Comparison of ENCODE assay signal across 8 cellular contexts in the genomic region with DNA sequence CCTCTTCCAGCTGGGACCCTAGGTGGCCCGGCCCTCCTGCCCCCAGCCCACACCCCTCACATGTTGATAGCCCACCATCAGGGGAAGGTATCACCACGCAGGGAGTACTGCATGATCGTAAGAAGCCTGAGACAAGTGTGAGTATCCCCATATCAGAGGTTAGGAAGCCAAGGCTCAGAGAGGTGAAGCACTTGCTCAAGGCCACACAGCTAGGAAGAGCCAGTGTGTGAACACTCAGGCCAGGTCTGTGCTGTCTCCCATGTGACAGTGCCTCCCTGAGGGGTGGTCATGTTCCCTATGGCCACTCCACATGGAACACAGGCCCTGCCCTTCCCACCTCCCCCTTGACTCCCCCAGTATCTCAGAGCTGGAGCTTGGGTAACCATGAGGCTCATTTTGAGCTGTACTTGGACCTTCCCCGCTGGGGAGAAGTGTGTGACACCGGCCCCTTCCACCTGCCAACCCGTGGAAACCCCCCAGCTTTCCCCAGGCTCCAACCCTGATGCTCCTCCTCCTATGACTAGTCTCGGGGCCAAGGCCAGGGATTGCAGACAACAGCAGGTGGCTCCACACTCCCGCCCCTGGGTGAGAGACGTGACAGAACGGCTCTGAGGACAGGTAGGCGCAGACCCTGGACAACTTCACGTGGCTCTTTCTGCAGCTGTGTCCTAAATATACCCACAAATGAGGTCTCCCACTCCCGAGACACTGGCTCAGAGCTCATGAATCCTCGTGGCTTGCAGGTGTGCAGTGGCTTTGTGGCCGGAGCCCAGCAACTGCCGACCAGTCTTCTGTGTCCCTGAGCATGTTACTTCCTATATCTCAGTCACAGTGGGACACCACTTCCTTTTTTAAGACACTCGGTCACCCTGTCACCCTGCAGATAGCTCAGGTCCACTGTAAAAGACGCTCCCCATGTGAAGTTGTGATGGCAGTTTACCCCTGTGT. TPM values are rescaled to one million over a fixed set of nuclear protein-coding genes. Genes with fewer than 3 reads are reported as not detected.
DNase-seq lines count a peak whose midpoint lies in the region; ATAC-seq and TF ChIP-seq lines count a peak whose summit lies in the region.

No MANE protein-coding gene starts in this region.

- H3K79me2 ChIP-seq in DOHH2 (ENCODE audit: control insufficient read depth, low read length) (no peaks in the 10 kb centered on the region), neural cell (replicated peaks; ENCODE audit: insufficient read depth, low read length) (no peaks in the 10 kb centered on the region)

- H3K27ac ChIP-seq in DOHH2 (ENCODE audit: low read depth, low read length): peak overlapping the region; percentile 90
- H3K27ac ChIP-seq in neural cell (ENCODE audit: low read length): no peak overlapping the region

- peak; percentile 37 to 47 for DNase-seq in activated CD4-positive, alpha-beta T cell treated with anti-CD3 and anti-CD28 coated beads, Interleukin-2, amount 50 U/mL, for 48 hours
- DNase-seq in SHP77 (lab: John Stamatoyannopoulos, UW): no peak
- no peak for DNase-seq in iPS-NIHi7 (ENCODE audit: extremely low spot score)
- DNase-seq in BE2C: no peak

- H3K9me2 ChIP-seq in DOHH2 (replicated peaks; ENCODE audit: control insufficient read depth, low read length) (no peaks in the 10 kb centered on the region), neural cell (ENCODE audit: insufficient read depth, low read length) (no peaks in the 10 kb centered on the region)

- no peak for TF ChIP-seq EP300 in neural cell (conservative IDR thresholded peaks at IDR 0.05; ENCODE audit: poor library complexity, severe bottlenecking)

- ATAC-seq in GM19324 (IDR thresholded peaks at IDR 0.05; ENCODE audit: low FRiP score, unreplicated experiment) (peak; percentile 65), HG03280 (IDR thresholded peaks at IDR 0.05; ENCODE audit: unreplicated experiment) (peak; percentile 80)

- peaks cover 19% of the 10 kb centered on the region for H3F3A ChIP-seq in DOHH2 (ENCODE audit: control insufficient read depth, insufficient read depth)
- no peaks in the 10 kb centered on the region for H3F3A ChIP-seq in neural cell (ENCODE audit: insufficient read depth, low read length, poor library complexity, severe bottlenecking)

- H4K20me1 ChIP-seq in DOHH2 (ENCODE audit: control insufficient read depth, insufficient read depth, low read depth, low read length): no peaks in the 10 kb centered on the region
- H4K20me1 ChIP-seq in neural cell (ENCODE audit: insufficient read depth): no peaks in the 10 kb centered on the region

- H3K4me2 ChIP-seq in DOHH2 (ENCODE audit: low read length): peak overlapping the region; percentile 87
- no peak overlapping the region for H3K4me2 ChIP-seq in neural cell (ENCODE audit: low read length)

- H3K4me1 ChIP-seq in DOHH2 (ENCODE audit: control insufficient read depth, low read length): peaks cover 62% of the 10 kb centered on the region
- peaks cover 24% of the 10 kb centered on the region for H3K4me1 ChIP-seq in BE2C

- no peak for TF ChIP-seq RAD21 in neural cell (conservative IDR thresholded peaks at IDR 0.05)

- no peak overlapping the region for H2AFZ ChIP-seq in neural cell (ENCODE audit: low read depth, low read length)

- no peaks in the 10 kb centered on the region for H3K27me3 ChIP-seq in DOHH2 (ENCODE audit: control insufficient read depth, low read length)
- H3K27me3 ChIP-seq in neural cell (ENCODE audit: insufficient read depth, low read depth, low read length): no peaks in the 10 kb centered on the region
- no peaks in the 10 kb centered on the region for H3K27me3 ChIP-seq in BE2C

- peak overlapping the region; percentile 62 for H3K4me3 ChIP-seq in DOHH2 (ENCODE audit: low read length)
- H3K4me3 ChIP-seq in neural cell (ENCODE audit: low read length): no peak overlapping the region
- no peak overlapping the region for H3K4me3 ChIP-seq in BE2C (ENCODE audit: low read depth, low read length)

- H3K36me3 ChIP-seq in DOHH2 (ENCODE audit: control insufficient read depth, low read length): no peaks in the 10 kb centered on the region
- peaks cover 12% of the 10 kb centered on the region for H3K36me3 ChIP-seq in neural cell (ENCODE audit: insufficient read depth, low read length)
- H3K36me3 ChIP-seq in BE2C: peaks cover 48% of the 10 kb centered on the region

- H3K9me3 ChIP-seq in DOHH2 (ENCODE audit: control insufficient read depth, insufficient read depth, low read length) (peaks cover 7% of the 10 kb centered on the region; the same call in 1 of the 2 replicates), neural cell (ENCODE audit: low read length) (peaks cover 6% of the 10 kb centered on the region), BE2C (no peaks in the 10 kb centered on the region)

- H3K9ac ChIP-seq in neural cell (ENCODE audit: low read length): no peak overlapping the region

- TF ChIP-seq CTCF in DOHH2 (IDR thresholded peaks at IDR 0.05; ENCODE audit: low read depth, low read length, poor library complexity, severe bottlenecking) (peak; percentile 71), neural cell (IDR thresholded peaks at IDR 0.05; ENCODE audit: poor library complexity, severe bottlenecking) (no peak), BE2C (IDR thresholded peaks at IDR 0.05; ENCODE audit: low read depth, low read length) (no peak)

TF ChIP-seq in neural cell, 6 proteins besides CTCF, POLR2A, EP300 and RAD21:
- TF ChIP-seq SMC3 (conservative IDR thresholded peaks at IDR 0.05; ENCODE audit: poor library complexity) (peak; percentile 33), POLR2AphosphoS5 (IDR thresholded peaks at IDR 0.05) (no peak)
TF ChIP-seq in neural cell: peak in this region for 1.

RNA-seq across cellular contexts. Expression of gene NECTIN1, which starts 55.3 kb away (rescaled TPM):
- 5.6 and 8.1 TPM in 2 replicates for polyA plus RNA-seq in neural cell
- 28.2 and 29.8 TPM in 2 replicates for polyA minus RNA-seq in neural cell
- polyA plus RNA-seq in BE2C (2012; ENCODE audit: insufficient read depth, insufficient read length, low read depth): 167 TPM

Comparison
In these comparisons a context has a peak if more than half of its experiments do, and no peak if none do; other contexts are left out.
1. DNase-seq: peak in activated CD4-positive, alpha-beta T cell treated with anti-CD3 and anti-CD28 coated beads, Interleukin-2, amount 50 U/mL, for 48 hours (2 of 2); none in SHP77 (0 of 2), iPS-NIHi7 (single experiment) and BE2C (single experiment).